13 cellular contexts compared by ENCODE assay signal in the genomic region with DNA sequence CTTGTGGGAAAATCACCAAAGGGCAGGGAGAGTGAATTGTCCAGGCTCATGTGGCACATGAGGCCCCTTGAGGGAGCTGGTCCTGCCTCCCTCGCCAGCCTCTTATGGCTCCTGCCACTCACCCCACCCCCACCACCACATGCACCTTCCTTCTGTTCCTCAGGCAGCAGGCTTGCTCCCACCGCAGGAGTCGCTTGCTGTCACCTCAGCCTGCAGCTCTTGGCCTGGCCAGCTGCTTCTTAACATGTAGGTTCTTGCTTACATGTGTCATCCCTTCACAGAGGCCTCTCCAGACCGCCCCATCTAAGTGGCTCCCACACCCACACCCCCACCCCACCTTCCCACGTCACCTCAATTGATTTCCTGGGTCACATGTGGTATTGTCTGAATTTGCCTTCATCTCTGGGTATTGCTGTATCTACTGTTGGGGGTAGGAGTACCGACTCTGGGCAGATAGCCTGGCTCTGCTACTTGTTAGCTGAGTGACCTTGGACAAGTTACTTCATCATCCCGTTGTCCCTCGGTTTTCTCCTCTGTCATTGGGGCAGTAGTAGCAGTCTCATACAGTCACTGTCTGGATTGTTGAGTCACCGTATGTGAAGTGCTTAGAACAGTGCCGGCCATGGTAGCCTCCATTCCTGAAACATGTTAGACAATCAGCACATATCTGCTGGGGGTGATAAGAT. TPM values are rescaled to one million over a fixed set of nuclear protein-coding genes. Genes with fewer than 3 reads are reported as not detected.
DNase-seq lines count a peak whose midpoint lies in the region; ATAC-seq and TF ChIP-seq lines count a peak whose summit lies in the region.
"Had no signal": no experiment of that assay in that cellular context is flagged by ENCODE, and none has a peak within 500 bp of the region (broad histone marks: within the 10 kb centered on the region; RNA-seq: fewer than 3 reads in every experiment).

No MANE protein-coding gene starts in this region.

- H3K4me3 ChIP-seq in HEK293 (ENCODE audit: low read depth, low read length) (no peak overlapping the region), coronary artery (no peak overlapping the region), osteoblast (ENCODE audit: insufficient read depth, low read length) (no peak overlapping the region)
- H3K4me3 ChIP-seq: gastrocnemius medialis had no signal

- no peaks in the 10 kb centered on the region for H3K4me1 ChIP-seq in HEK293 (ENCODE audit: control insufficient read depth, insufficient read depth, low read length)
- H3K4me1 ChIP-seq in osteoblast (ENCODE audit: insufficient read depth, low read length), result peaks cover 8% of the 10 kb centered on the region

- CTCF ChIA-PET in HEK293 (lab: Yijun Ruan, JAX), result interaction anchor here (0.7 to 1.2 kb wide), 3 partner anchors 10 to 637 kb away, joined by 3 to 4 read pairs (median 4); no protein-coding TSS in a partner anchor
- CTCF ChIA-PET in RWPE1 (lab: Yijun Ruan, JAX), result interaction anchor here (0.6 to 1.6 kb wide), 4 partner anchors 8 to 271 kb away, joined by 3 to 9 read pairs (median 4); no protein-coding TSS in a partner anchor

- H3K36me3 ChIP-seq in HEK293 (ENCODE audit: control insufficient read depth in 2 of 2, insufficient read depth in 1 of 2, low read length in 2 of 2) (peaks cover 5 to 69% of the 10 kb centered on the region in 2 experiments; a peak in 2 of 3 replicates), osteoblast (ENCODE audit: insufficient read depth, low read length) (peaks cover 5% of the 10 kb centered on the region)

- peak; percentile 47 for DNase-seq in RWPE1 (ENCODE audit: low spot score)
- DNase-seq in coronary artery (ENCODE audit: low spot score), result no peak
- DNase-seq in osteoblast (ENCODE audit: insufficient read length, low spot score, missing footprints), result no peak
- DNase-seq in hypothalamus (lab: John Stamatoyannopoulos, UW), result no peak
- DNase-seq: activated CD4-positive, alpha-beta T cell treated with anti-CD3 and anti-CD28 coated beads, Interleukin-2, amount 10 ng/mL, durations not matched to agents 24 days and 14 days; AML-193; left colon; NCI-H1048 had no signal

- H3K9me3 ChIP-seq in HEK293 (ENCODE audit: control insufficient read depth, insufficient read depth, low read depth, low read length) (no peaks in the 10 kb centered on the region), osteoblast (ENCODE audit: low read depth, low read length) (no peaks in the 10 kb centered on the region)
- H3K9me3 ChIP-seq: gastrocnemius medialis had no signal

- POLR2A ChIA-PET in HEK293 (lab: Yijun Ruan, JAX), result interaction anchor here (0.5 to 0.8 kb wide), 2 partner anchors 27 to 41 kb away, joined by 3 to 4 read pairs; no protein-coding TSS in a partner anchor
- POLR2A ChIA-PET in RWPE1 (lab: Yijun Ruan, JAX; ENCODE audit: low non-redundant PET), result no interaction called here

- H4K20me1 ChIP-seq in osteoblast (ENCODE audit: insufficient read depth, low read length), result no peaks in the 10 kb centered on the region

- H3K4me2 ChIP-seq in osteoblast (ENCODE audit: insufficient read depth, low read length), result no peak overlapping the region
- H3K4me2 ChIP-seq: KMS-11 had no signal

- H2AFZ ChIP-seq in osteoblast (ENCODE audit: low read length), result no peak overlapping the region

- TF ChIP-seq CTCF in HEK293 (tag by site-specific recombination; IDR thresholded peaks at IDR 0.05) (no peak), RWPE1 (conservative IDR thresholded peaks at IDR 0.05; ENCODE audit: low read depth) (no peak), coronary artery (IDR thresholded peaks at IDR 0.05) (no peak), osteoblast (IDR thresholded peaks at IDR 0.05; ENCODE audit: extremely low read depth, low read depth, low read length) (no peak)

- H3K27me3 ChIP-seq in osteoblast (ENCODE audit: insufficient read depth, low read length), result no peaks in the 10 kb centered on the region
- H3K27me3 ChIP-seq: gastrocnemius medialis had no signal

- H3K27ac ChIP-seq in HEK293 (ENCODE audit: extremely low read depth, low read depth, low read length), result no peak overlapping the region
- peak overlapping the region; percentile 69 for H3K27ac ChIP-seq in RWPE1
- H3K27ac ChIP-seq in coronary artery, result peak overlapping the region; percentile 67 to 89
- peak overlapping the region; percentile 24 for H3K27ac ChIP-seq in osteoblast (ENCODE audit: low read depth, low read length)
- H3K27ac ChIP-seq: KMS-11 had no signal

- ATAC-seq in GM21390 (IDR thresholded peaks at IDR 0.05; ENCODE audit: unreplicated experiment) (no peak), HG02642 (IDR thresholded peaks at IDR 0.05; ENCODE audit: poor library complexity, unreplicated experiment) (no peak)
- ATAC-seq: left colon had no signal

- no peaks in the 10 kb centered on the region for H3K79me2 ChIP-seq in osteoblast (ENCODE audit: insufficient read depth, low read length)

TF ChIP-seq in HEK293, 187 proteins besides CTCF, POLR2A, EP300 and RAD21:
- TF ChIP-seq ZFHX2 (tag by site-specific recombination; conservative IDR thresholded peaks at IDR 0.05) (peak; percentile 27; the same call in 1 of the 2 replicates), EGR2 (tag by site-specific recombination; IDR thresholded peaks at IDR 0.05; ENCODE audit: low read depth) (0 out of 2 replicates have a peak, but pooled peaks have one; percentile 28), FEZF1 (tag by site-specific recombination; IDR thresholded peaks at IDR 0.05) (no peak)
TF ChIP-seq in HEK293: peak in this region for 2.

RNA-seq across cellular contexts. Expression of a gene that starts 41.7 kb away (rescaled TPM):
- total RNA-seq in osteoblast, result 6.9 and 9.7 TPM in 2 replicates
